9 cellular contexts compared by ENCODE assay signal in the genomic region with DNA sequence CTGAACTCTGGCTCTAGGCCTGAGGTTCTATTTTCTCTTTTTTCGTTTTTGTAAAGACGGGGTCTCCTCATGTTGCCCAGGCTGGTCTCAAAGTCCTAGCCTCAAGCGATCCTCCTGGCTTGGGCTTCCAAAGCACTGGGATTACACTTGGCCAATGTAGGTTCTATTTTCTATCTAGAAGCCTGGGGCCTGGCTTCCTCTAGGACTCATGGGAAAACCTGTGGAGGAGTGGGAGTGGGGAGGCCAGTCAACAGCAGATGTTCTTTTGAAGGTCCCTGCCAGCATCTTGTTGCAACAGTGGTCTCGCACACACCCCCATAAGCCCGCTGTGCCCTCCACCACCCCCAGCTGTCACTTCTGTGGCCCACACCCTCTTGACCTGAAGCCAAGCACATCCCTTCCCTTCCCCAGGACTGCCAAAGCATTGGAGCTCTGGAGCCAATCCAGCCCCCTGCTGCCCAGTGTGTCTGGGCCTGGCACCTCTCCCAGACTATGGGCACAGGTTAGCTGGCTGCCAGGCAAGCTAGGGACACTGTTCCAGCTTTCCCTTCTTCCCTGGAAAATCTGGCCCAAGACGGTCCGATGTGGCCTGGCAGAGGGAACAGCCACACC. TPM values are rescaled to one million over a fixed set of nuclear protein-coding genes. Genes with fewer than 3 reads are reported as not detected.
DNase-seq lines count a peak whose midpoint lies in the region; ATAC-seq and TF ChIP-seq lines count a peak whose summit lies in the region.
"Had no signal": no experiment of that assay in that cellular context is flagged by ENCODE, and none has a peak within 500 bp of the region (broad histone marks: within the 10 kb centered on the region; RNA-seq: fewer than 3 reads in every experiment).

No MANE protein-coding gene starts in this region.

- DNase-seq in Daoy (ENCODE audit: low read depth) = peak; percentile 68
- peak; percentile 85 to 95 for DNase-seq in NCI-H446 (lab: John Stamatoyannopoulos, UW)
- DNase-seq in fibroblast of gingiva (ENCODE audit: low read depth) = peak; percentile 65
- peak in 9 of 10 donors; percentile 56 to 95 (median 73) for DNase-seq in posterior cingulate gyrus
- no peak for DNase-seq in kidney tubule cell (ENCODE audit: low spot score)
- no peak for DNase-seq in GOT3 (lab: John Stamatoyannopoulos, UW)
- DNase-seq: NCI-H187 had no signal

- TF ChIP-seq POLR2A in GM18505 (IDR thresholded peaks at IDR 0.05; ENCODE audit: borderline replicate concordance, extremely low read depth, insufficient read depth, insufficient read length) = no peak

- ATAC-seq in GM18505 (IDR thresholded peaks at IDR 0.05; ENCODE audit: unreplicated experiment) = no peak
- ATAC-seq in HG03520 (IDR thresholded peaks at IDR 0.05; ENCODE audit: unreplicated experiment) = no peak

- intact Hi-C loops in posterior cingulate gyrus (cut with DNase I) = loop anchor here (5.0 kb wide), 1 partner anchor 54 kb away; a partner anchor contains a TSS

RNA-seq across cellular contexts. Expression of a gene that starts 1.9 kb away (rescaled TPM):
- total RNA-seq in Daoy (2014; rRNA removed; shearing (Covaris generic)) = 65.7 and 133 TPM in 2 replicates

RNA-seq across cellular contexts. Expression of a gene that starts 17.3 kb away (rescaled TPM):
- 24.2 and 30.0 TPM in 2 replicates for total RNA-seq in Daoy (2014; rRNA removed; shearing (Covaris generic))

RNA-seq across cellular contexts. Expression of a gene that starts 37.9 kb away (rescaled TPM):
- 160 and 173 TPM in 2 replicates for total RNA-seq in Daoy (2014; rRNA removed; shearing (Covaris generic))

RNA-seq across cellular contexts. Expression of a gene that starts 38.1 kb away (rescaled TPM):
- total RNA-seq in Daoy (2014; rRNA removed; shearing (Covaris generic)) = 0.06 and 1.0 TPM in 2 replicates

RNA-seq across cellular contexts. Expression of a gene that starts 48.7 kb away (rescaled TPM):
- 0.11 TPM in 1 of 2 replicates, not detected in the other for total RNA-seq in Daoy (2014; rRNA removed; shearing (Covaris generic))

Comparison
In these comparisons a context has a peak if more than half of its experiments do, and no peak if none do; other contexts are left out.
1. DNase-seq: peak in Daoy (single experiment), NCI-H446 (2 of 2), fibroblast of gingiva (single experiment) and posterior cingulate gyrus (9 of 10); none in kidney tubule cell (single experiment) and GOT3 (single experiment).